ENCODE assay signal across 17 cellular contexts in the genomic region with DNA sequence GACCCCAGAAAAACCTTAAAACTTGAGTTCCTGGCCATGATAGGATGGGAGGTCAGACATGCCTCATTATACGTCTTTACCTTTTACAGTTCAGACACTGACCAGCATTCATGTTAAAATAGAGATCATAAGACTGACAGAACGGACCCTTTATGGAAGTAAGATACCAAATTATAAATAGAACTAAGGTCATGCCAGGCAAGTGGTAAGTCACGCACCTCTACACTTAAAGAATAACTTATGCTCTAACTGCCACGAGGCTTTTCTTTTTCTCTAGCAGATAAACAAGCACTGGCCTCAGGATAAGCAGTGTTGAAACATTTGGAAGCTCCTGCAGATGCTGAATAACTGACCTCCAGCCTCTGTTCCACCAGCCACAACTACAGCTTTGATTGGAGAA.
DNase-seq lines count a peak whose midpoint lies in the region; TF ChIP-seq lines count a peak whose summit lies in the region.
"Had no signal": no experiment of that assay in that cellular context is flagged by ENCODE, and none has a peak within 500 bp of the region (broad histone marks: within the 10 kb centered on the region; RNA-seq: fewer than 3 reads in every experiment).

No MANE protein-coding gene starts in this region.

- no peak overlapping the region for H3K27ac ChIP-seq in BLaER1
- no peak overlapping the region for H3K27ac ChIP-seq in BLaER1 treated with 17β-estradiol and CSF1 and Interleukin-3, amounts not matched to agents 10 nM and 100 nM
- H3K27ac ChIP-seq: KMS-11, SK-N-MC had no signal

- no peak overlapping the region for H3K9ac ChIP-seq in BLaER1
- H3K9ac ChIP-seq in BLaER1 treated with 17β-estradiol and CSF1 and Interleukin-3, amounts not matched to agents 10 nM and 100 nM = no peak overlapping the region
- H3K9ac ChIP-seq: KMS-11 had no signal

- no peaks in the 10 kb centered on the region for H3K36me3 ChIP-seq in BLaER1
- no peaks in the 10 kb centered on the region for H3K36me3 ChIP-seq in BLaER1 treated with 17β-estradiol and CSF1 and Interleukin-3, amounts not matched to agents 10 nM and 100 nM

- H3K4me3 ChIP-seq in BLaER1 (no peak overlapping the region), choroid plexus epithelial cell (ENCODE audit: low read depth, low read length) (no peak overlapping the region)
- no peak overlapping the region for H3K4me3 ChIP-seq in BLaER1 treated with 17β-estradiol and CSF1 and Interleukin-3, amounts not matched to agents 10 nM and 100 nM
- H3K4me3 ChIP-seq: SK-N-MC had no signal

- H3K9me3 ChIP-seq in BLaER1 = no peaks in the 10 kb centered on the region
- H3K9me3 ChIP-seq in BLaER1 treated with 17β-estradiol and CSF1 and Interleukin-3, amounts not matched to agents 10 nM and 100 nM (replicated peaks in 1 of 11) = no peaks in the 10 kb centered on the region

- DNase-seq in choroid plexus epithelial cell (ENCODE audit: low read depth) (peak; percentile 3), pons (ENCODE audit: low spot score) (no peak), NCI-H146 treated with DMSO at 0.1 percent for 48 hours (lab: John Stamatoyannopoulos, UW; ENCODE audit: unreplicated experiment) (no peak)
- DNase-seq: DMS153, DND-41, MM.1S, NCI-H1694, NCI-H2029 treated with DMSO at 0.1 percent for 48 hours, NCI-H446 treated with DMSO at 0.1 percent for 48 hours, NCI-H526, RPMI8226, SHP77 treated with DMSO at 0.1 percent for 48 hours, SW 1271 had no signal

- no peak for TF ChIP-seq CTCF in choroid plexus epithelial cell (conservative IDR thresholded peaks at IDR 0.05; ENCODE audit: low read depth, low read length)

- H4K20me1 ChIP-seq in BLaER1 = no peaks in the 10 kb centered on the region
- H4K20me1 ChIP-seq in BLaER1 treated with 17β-estradiol and CSF1 and Interleukin-3, amounts not matched to agents 10 nM and 100 nM = no peaks in the 10 kb centered on the region

- H3K27me3 ChIP-seq in BLaER1 = no peaks in the 10 kb centered on the region
- H3K27me3 ChIP-seq in BLaER1 treated with 17β-estradiol and CSF1 and Interleukin-3, amounts not matched to agents 10 nM and 100 nM = no peaks in the 10 kb centered on the region

- H3K4me1 ChIP-seq in BLaER1 = peaks cover 35% of the 10 kb centered on the region
- H3K4me1 ChIP-seq in BLaER1 treated with 17β-estradiol and CSF1 and Interleukin-3, amounts not matched to agents 10 nM and 100 nM = peaks cover 27 to 58% (median 35%) of the 10 kb centered on the region in 10 experiments

- H3K4me2 ChIP-seq in BLaER1 = peak overlapping the region; percentile 32; the same call in 1 of the 2 replicates
- peak overlapping the region in 6 of 11 experiments; percentile 0 to 47 (median 16); a peak in 5 of 22 replicates for H3K4me2 ChIP-seq in BLaER1 treated with 17β-estradiol and CSF1 and Interleukin-3, amounts not matched to agents 10 nM and 100 nM
- H3K4me2 ChIP-seq: KMS-11 had no signal
